8 cellular contexts compared by ENCODE assay signal in the genomic region with DNA sequence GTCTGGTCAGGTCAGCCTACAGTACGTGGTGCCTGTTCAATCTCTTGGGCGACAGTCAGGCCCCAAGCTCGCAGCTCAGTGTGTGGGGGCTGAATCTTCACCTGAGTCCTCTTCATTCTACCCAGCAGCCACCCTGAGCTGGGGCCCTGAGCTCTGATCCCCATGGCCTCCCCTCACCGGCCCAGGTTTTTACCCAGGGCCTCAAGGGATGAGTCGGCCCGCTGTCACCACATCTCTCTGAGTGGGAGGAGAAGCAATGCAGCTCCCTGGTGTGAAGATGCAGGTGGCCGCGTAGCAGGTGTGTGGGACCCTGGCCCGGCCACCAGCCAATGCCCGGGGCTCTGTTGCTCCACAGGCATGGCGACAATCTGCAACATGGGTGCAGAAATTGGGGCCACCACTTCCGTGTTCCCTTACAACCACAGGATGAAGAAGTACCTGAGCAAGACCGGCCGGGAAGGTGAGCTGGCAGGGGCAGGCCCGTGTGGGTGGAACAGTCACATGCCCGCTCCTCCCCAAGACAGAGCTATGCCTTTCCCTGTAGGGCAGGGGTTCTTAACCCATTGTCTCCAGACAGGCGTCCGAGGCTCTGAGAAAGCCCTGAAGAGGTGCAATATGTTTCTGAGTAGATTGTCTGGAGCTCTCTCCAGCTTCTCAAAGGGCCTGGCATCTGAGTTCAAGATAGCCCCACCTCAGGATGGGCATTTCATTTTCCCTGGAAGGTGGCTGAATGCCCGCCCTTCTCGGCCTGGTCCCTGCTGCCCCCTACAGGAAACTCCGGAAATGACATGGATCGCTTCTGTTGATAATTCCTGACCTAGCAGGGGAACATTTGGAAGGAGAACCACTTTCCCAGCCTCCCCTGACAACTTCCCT. TPM values are rescaled to one million over a fixed set of nuclear protein-coding genes. Genes with fewer than 3 reads are reported as not detected.
A peak's percentile ranks its signal among the peaks of the same experiment; 100 is the strongest.
DNase-seq lines count a peak whose midpoint lies in the region; ATAC-seq lines count a peak whose summit lies in the region.

No MANE protein-coding gene starts in this region.

- no peak overlapping the region for H2BK15ac ChIP-seq in neuronal stem cell (ENCODE audit: low read length)

- no peak overlapping the region for H2BK5ac ChIP-seq in neuronal stem cell (ENCODE audit: low read length)

- H4K8ac ChIP-seq in neuronal stem cell (ENCODE audit: low read depth, low read length), result no peak overlapping the region

- WGBS in neuronal stem cell (ENCODE audit: extremely low coverage in 2 of 2, insufficient read length in 2 of 2, insufficient replicate concordance in 1 of 2), 2 donors, result no CpG with 5 or more reads among the region's 22 CpGs

- no peak overlapping the region for H3K23ac ChIP-seq in neuronal stem cell (ENCODE audit: low read depth, low read length, poor library complexity)

- H3K79me1 ChIP-seq in neuronal stem cell (ENCODE audit: low read depth, low read length), result peaks cover 3% of the 10 kb centered on the region

- H3K27ac ChIP-seq in neuronal stem cell (replicated peaks; ENCODE audit: low read length), result no peak overlapping the region

- H4K91ac ChIP-seq in neuronal stem cell (ENCODE audit: low read depth, low read length, poor library complexity), result no peak overlapping the region

- H2BK12ac ChIP-seq in neuronal stem cell (ENCODE audit: low read length), result no peak overlapping the region

- H2AFZ ChIP-seq in neuronal stem cell (ENCODE audit: low read length), result no peak overlapping the region

- no peak overlapping the region for H2BK120ac ChIP-seq in neuronal stem cell (ENCODE audit: low read depth, low read length)

- H3K4me1 ChIP-seq in neuronal stem cell (ENCODE audit: control insufficient read depth in 2 of 2, insufficient read depth in 1 of 2, low read depth in 1 of 2, low read length in 2 of 2), result peaks cover 4 to 10% of the 10 kb centered on the region in 2 donors

- no peak overlapping the region for H3K4ac ChIP-seq in neuronal stem cell (ENCODE audit: low read length)

- peak overlapping the region; percentile 7 for H3K18ac ChIP-seq in neuronal stem cell (ENCODE audit: low read length)

- peak; percentile 18 for DNase-seq in SKM-1 (lab: John Stamatoyannopoulos, UW; ENCODE audit: unreplicated experiment)
- DNase-seq in SKM-1 treated with dmso at 0.1 percent for 144 hours (lab: John Stamatoyannopoulos, UW; ENCODE audit: unreplicated experiment), result no peak
- peak; percentile 27 for DNase-seq in NCI-H2107 treated with DMSO at 0.1 percent for 48 hours (lab: John Stamatoyannopoulos, UW; ENCODE audit: unreplicated experiment)
- peak; percentile 47 for DNase-seq in activated T-cell treated with anti-CD3 and anti-CD28 coated beads, Interleukin-2, amount 50 U/mL, for 1 hour
- peak; percentile 72 for DNase-seq in fibroblast of peridontal ligament (ENCODE audit: extremely low read depth)
- peak; percentile 57 for DNase-seq in neuronal stem cell (ENCODE audit: low spot score)

- H3K9me3 ChIP-seq in neuronal stem cell (replicated peaks in 1 of 2; ENCODE audit: control insufficient read depth in 2 of 2, insufficient read depth in 1 of 2, low read depth in 1 of 2, low read length in 2 of 2), result no peaks in the 10 kb centered on the region

- H3K4me3 ChIP-seq in neuronal stem cell (ENCODE audit: low read length in 2 of 2), result no peak overlapping the region

- no peak overlapping the region for H3K14ac ChIP-seq in neuronal stem cell (ENCODE audit: low read length)

- ATAC-seq in GM21423 (IDR thresholded peaks at IDR 0.05; ENCODE audit: unreplicated experiment), result no peak
- ATAC-seq in HG02852 (IDR thresholded peaks at IDR 0.05; ENCODE audit: unreplicated experiment), result no peak

- no peak overlapping the region for H3K9ac ChIP-seq in neuronal stem cell (ENCODE audit: low read depth, low read length, poor library complexity)

- no peaks in the 10 kb centered on the region for H3K27me3 ChIP-seq in neuronal stem cell (ENCODE audit: control insufficient read depth in 3 of 3, insufficient read depth in 3 of 3, low read depth in 1 of 3, low read length in 3 of 3)

- H2AK5ac ChIP-seq in neuronal stem cell (ENCODE audit: low read depth, low read length), result no peak overlapping the region

- no peak overlapping the region for H3K4me2 ChIP-seq in neuronal stem cell (ENCODE audit: insufficient read depth, low read length, poor library complexity, severe bottlenecking)

- H3K36me3 ChIP-seq in neuronal stem cell (replicated peaks in 1 of 2; ENCODE audit: control insufficient read depth in 2 of 2, insufficient read depth in 2 of 2, low read length in 2 of 2), result peaks cover 34 to 64% of the 10 kb centered on the region in 2 donors

RNA-seq across cellular contexts. Expression of a gene that starts 26.9 kb away (rescaled TPM):
- polyA plus RNA-seq in neuronal stem cell (2013, experiment 1 of 2), result 16.8 TPM
- polyA plus RNA-seq in neuronal stem cell (2013, experiment 2 of 2), result 16.3 TPM

RNA-seq across cellular contexts. Expression of a gene that starts 43.4 kb away (rescaled TPM):
- 1.4 TPM for polyA plus RNA-seq in neuronal stem cell (2013, experiment 1 of 2)
- polyA plus RNA-seq in neuronal stem cell (2013, experiment 2 of 2), result 1.4 TPM

RNA-seq across cellular contexts. Expression of a gene that starts 48.5 kb away (rescaled TPM):
- 41.4 TPM for polyA plus RNA-seq in neuronal stem cell (2013, experiment 1 of 2)
- 40.9 TPM for polyA plus RNA-seq in neuronal stem cell (2013, experiment 2 of 2)

RNA-seq across cellular contexts. Expression of a gene that starts 48.9 kb away (rescaled TPM):
- polyA plus RNA-seq in neuronal stem cell (2013, experiment 1 of 2), result 63.9 TPM
- 61.6 TPM for polyA plus RNA-seq in neuronal stem cell (2013, experiment 2 of 2)
